Comparison of ENCODE assay signal across 8 cellular contexts in the genomic region with DNA sequence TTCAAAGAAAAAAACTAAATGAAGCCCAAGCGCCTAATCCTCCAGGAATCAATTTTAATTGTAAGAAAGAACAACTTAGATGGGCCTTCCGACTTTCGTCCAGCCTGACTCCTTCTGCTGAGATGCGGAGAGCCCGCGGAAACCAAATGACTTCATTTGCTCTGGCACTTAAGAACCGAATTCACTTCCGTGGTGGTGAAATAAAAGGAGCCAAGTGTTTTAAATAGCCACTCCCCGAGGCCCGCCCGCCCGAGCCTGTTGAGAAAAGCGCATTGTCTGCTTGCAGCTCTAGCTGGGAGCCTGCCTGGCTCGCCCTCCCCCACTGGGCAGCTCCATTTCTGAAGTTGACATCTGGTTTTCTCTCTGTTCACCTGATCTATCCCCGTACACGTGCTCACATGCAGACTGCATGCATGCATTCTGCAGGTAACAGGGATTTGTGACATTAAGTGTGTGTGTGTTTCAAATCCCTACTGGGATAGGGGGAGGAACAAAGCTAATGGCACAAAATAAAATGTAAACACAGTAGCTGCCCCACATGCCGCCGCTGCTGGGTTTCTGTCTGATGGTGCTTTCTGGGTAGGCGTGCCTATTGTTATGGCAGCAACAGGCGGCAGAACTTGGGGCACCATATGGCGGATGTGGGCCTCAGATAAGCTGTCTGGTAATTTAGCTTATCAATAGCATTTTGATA. TPM values are rescaled to one million over a fixed set of nuclear protein-coding genes. Genes with fewer than 3 reads are reported as not detected.
DNase-seq lines count a peak whose midpoint lies in the region; ATAC-seq and TF ChIP-seq lines count a peak whose summit lies in the region.

No MANE protein-coding gene starts in this region.

- H3K4me3 Mint-ChIP-seq in immature natural killer cell = peak overlapping the region in 1 of 5 donors; percentile 9

- DNase-seq in COR-L47 (lab: John Stamatoyannopoulos, UW) (peak; percentile 90), NB4 (ENCODE audit: low read depth) (peak; percentile 49), SKM-1 (lab: John Stamatoyannopoulos, UW; ENCODE audit: unreplicated experiment) (peak; percentile 44), esophagus muscularis mucosa (ENCODE audit: extremely low spot score) (no peak), mucosa of gallbladder (ENCODE audit: low spot score) (peak; percentile 84), immature natural killer cell (no peak)

- intact Hi-C loops in esophagus muscularis mucosa (cut with DNase I) = no loop called here

- no peaks in the 10 kb centered on the region for H3K36me3 ChIP-seq in esophagus muscularis mucosa

- ATAC-seq in GM18517 (IDR thresholded peaks at IDR 0.05; ENCODE audit: unreplicated experiment) (no peak), GM21723 (IDR thresholded peaks at IDR 0.05; ENCODE audit: unreplicated experiment) (no peak)

- peaks cover 0 to 3% (median 0%) of the 10 kb centered on the region in 3 donors for H3K36me3 Mint-ChIP-seq in immature natural killer cell

- H3K9me3 Mint-ChIP-seq in immature natural killer cell = peaks cover 0 to 25% (median 0%) of the 10 kb centered on the region in 6 donors

- H3K9me3 ChIP-seq in esophagus muscularis mucosa = no peaks in the 10 kb centered on the region

- 36% methylated on average over 21 of the region's 21 CpGs for WGBS in esophagus muscularis mucosa

- TF ChIP-seq CTCF in NB4 (IDR thresholded peaks at IDR 0.05; ENCODE audit: low read depth, low read length) (no peak), esophagus muscularis mucosa (IDR thresholded peaks at IDR 0.05) (no peak)

- peaks cover under 1 to 5% of the 10 kb centered on the region in 2 donors for H3K4me1 Mint-ChIP-seq in immature natural killer cell

- H3K27me3 Mint-ChIP-seq in immature natural killer cell (ENCODE audit: low read depth in 3 of 3) = peaks cover 23 to 48% (median 25%) of the 10 kb centered on the region in 3 donors

- no peaks in the 10 kb centered on the region for H3K27me3 ChIP-seq in esophagus muscularis mucosa

- TF ChIP-seq EP300 in esophagus muscularis mucosa (IDR thresholded peaks at IDR 0.05) = no peak

- no peak overlapping the region for H3K4me3 ChIP-seq in NB4 (ENCODE audit: low read depth, low read length)
- H3K4me3 ChIP-seq in esophagus muscularis mucosa = peak overlapping the region in 2 of 4 donors; percentile 3 to 23

- no peak for TF ChIP-seq POLR2A in NB4 (IDR thresholded peaks at IDR 0.05; ENCODE audit: extremely low read depth, insufficient read length)
- TF ChIP-seq POLR2A in esophagus muscularis mucosa (IDR thresholded peaks at IDR 0.05; ENCODE audit: low read depth) = no peak

- H3K4me1 ChIP-seq in esophagus muscularis mucosa = peaks cover 46 to 97% (median 86%) of the 10 kb centered on the region in 4 donors

- H3K27ac Mint-ChIP-seq in immature natural killer cell = no peak overlapping the region

- H3K27ac ChIP-seq in esophagus muscularis mucosa (replicated peaks in 1 of 4) = peak overlapping the region; percentile 53 to 75 (median 72)

RNA-seq across cellular contexts. Expression of gene TEAD1, which starts 6.2 kb away (rescaled TPM):
- total RNA-seq in esophagus muscularis mucosa (100 to 1,000 TPM; 147 to 307 (median 232) TPM), mucosa of gallbladder (88.8 TPM)
- not detected for polyA plus RNA-seq in immature natural killer cell

Comparison
In these comparisons a context has a peak if more than half of its experiments do, and no peak if none do; other contexts are left out.
1. DNase-seq: peak in COR-L47 (single experiment), NB4 (single experiment), SKM-1 (single experiment) and mucosa of gallbladder (single experiment); none in esophagus muscularis mucosa (single experiment) and immature natural killer cell (0 of 3).